ENCODE assay signal across 21 cellular contexts in genomic region chr13:46864941-46865340, GRCh38. TPM values are rescaled to one million over a fixed set of nuclear protein-coding genes. Genes with fewer than 3 reads are reported as not detected.
"Had no signal": no experiment of that assay in that cellular context is flagged by ENCODE, and none has a peak within 500 bp of the region (broad histone marks: within the 10 kb centered on the region; RNA-seq: fewer than 3 reads in every experiment).

No MANE protein-coding gene starts in this region.

- H3K36me3 Mint-ChIP-seq: activated naive CD4-positive, alpha-beta T cell treated with anti-CD3 and anti-CD28 coated beads, Interleukin-2, amount 50 U/mL, for 24 hours; naive thymus-derived CD4-positive, alpha-beta T cell; type B pancreatic cell had no signal

- H3K4me1 Mint-ChIP-seq: activated naive CD4-positive, alpha-beta T cell treated with anti-CD3 and anti-CD28 coated beads, Interleukin-2, amount 50 U/mL, for 24 hours; naive thymus-derived CD4-positive, alpha-beta T cell had no signal

- DNase-seq: activated CD4-positive, alpha-beta T cell treated with anti-CD3 and anti-CD28 coated beads, Interleukin-2, amount 50 U/mL, for 4 hours; activated effector memory CD4-positive, alpha-beta T cell treated with anti-CD3 and anti-CD28 coated beads, Interleukin-2, amount 50 U/mL, for 16 hours; activated T-cell treated with anti-CD3 and anti-CD28 coated beads, Interleukin-2, amount 50 U/mL, for 72 hours; adrenal gland; effector memory CD4-positive, alpha-beta T cell; left cardiac atrium; mesendoderm; naive thymus-derived CD4-positive, alpha-beta T cell; stimulated activated CD4-positive, alpha-beta T cell treated with anti-CD3 and anti-CD28 coated beads, Interleukin-15, amount 100 ng/mL, for 24 hours; stimulated activated CD4-positive, alpha-beta T cell treated with anti-CD3 and anti-CD28 coated beads, Interleukin-2, amount 100 ng/mL, for 48 hours; stomach; testis had no signal

- H3K4me3 ChIP-seq: adrenal gland, prostate gland, right atrium auricular region, stomach, testis had no signal

- ATAC-seq: activated T-cell treated with anti-CD3 and anti-CD28 coated beads, Interleukin-2, amount 50 U/mL, for 72 hours; left cardiac atrium; naive thymus-derived CD4-positive, alpha-beta T cell had no signal

- H3K27ac Mint-ChIP-seq: activated naive CD4-positive, alpha-beta T cell treated with anti-CD3 and anti-CD28 coated beads, Interleukin-2, amount 50 U/mL, for 24 hours; activated T-cell treated with anti-CD3 and anti-CD28 coated beads, Interleukin-2, amount 50 U/mL, for 72 hours; naive thymus-derived CD4-positive, alpha-beta T cell; type B pancreatic cell had no signal

- H3K9me3 Mint-ChIP-seq: activated naive CD4-positive, alpha-beta T cell treated with anti-CD3 and anti-CD28 coated beads, Interleukin-2, amount 50 U/mL, for 24 hours; activated T-cell treated with anti-CD3 and anti-CD28 coated beads, Interleukin-2, amount 50 U/mL, for 72 hours; naive thymus-derived CD4-positive, alpha-beta T cell had no signal

- H3K27me3 Mint-ChIP-seq: activated naive CD4-positive, alpha-beta T cell treated with anti-CD3 and anti-CD28 coated beads, Interleukin-2, amount 50 U/mL, for 24 hours had no signal

- H3K4me3 Mint-ChIP-seq: activated naive CD4-positive, alpha-beta T cell treated with anti-CD3 and anti-CD28 coated beads, Interleukin-2, amount 50 U/mL, for 24 hours; activated T-cell treated with anti-CD3 and anti-CD28 coated beads, Interleukin-2, amount 50 U/mL, for 72 hours; naive thymus-derived CD4-positive, alpha-beta T cell; type B pancreatic cell had no signal

RNA-seq across cellular contexts. Expression of gene HTR2A, which starts 31.9 kb away (rescaled TPM):
- total RNA-seq: activated CD8-positive, alpha-beta memory T cell treated with anti-CD3 and anti-CD28 coated beads for 36 hours; activated T-cell treated with anti-CD3 and anti-CD28 coated beads, Interleukin-2, amount 50 U/mL, for 72 hours; astrocyte; fibroblast of villous mesenchyme; glomerular endothelial cell; naive thymus-derived CD4-positive, alpha-beta T cell; osteocyte had no signal
- polyA plus RNA-seq: naive thymus-derived CD4-positive, alpha-beta T cell had no signal
